ENCODE assay signal across 15 cellular contexts in the genomic region with DNA sequence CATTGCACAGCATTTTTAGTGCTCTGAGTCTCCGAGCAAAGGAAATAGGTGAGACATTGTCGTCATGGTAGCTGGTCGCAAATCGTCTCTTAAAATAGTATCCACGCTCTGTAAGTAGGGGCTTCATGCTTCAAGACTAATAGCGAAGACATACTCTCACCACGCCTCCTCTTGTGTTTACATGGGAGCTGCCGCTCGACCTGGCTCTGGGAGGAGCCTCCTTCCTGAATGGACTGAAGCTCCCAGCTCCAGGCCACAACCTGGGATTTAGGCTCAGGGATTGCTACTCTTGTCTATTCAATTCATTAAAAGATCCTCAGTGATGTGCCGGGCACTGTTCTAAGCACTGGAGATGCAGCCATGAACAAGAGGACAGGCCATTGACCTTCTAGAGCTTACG.
DNase-seq lines count a peak whose midpoint lies in the region; ATAC-seq, FAIRE-seq and TF ChIP-seq lines count a peak whose summit lies in the region.
"Had no signal": no experiment of that assay in that cellular context is flagged by ENCODE, and none has a peak within 500 bp of the region (broad histone marks: within the 10 kb centered on the region; RNA-seq: fewer than 3 reads in every experiment).

No MANE protein-coding gene starts in this region.

- no peaks in the 10 kb centered on the region for H3K36me3 Mint-ChIP-seq in type B pancreatic cell

- peaks cover 4% of the 10 kb centered on the region for H3K9me3 Mint-ChIP-seq in type B pancreatic cell
- H3K9me3 Mint-ChIP-seq: H9 had no signal

- no peak for FAIRE-seq in RCC 7860 (lab: Jason Lieb, UNC)
- FAIRE-seq: A204.1 had no signal

- H3K27ac Mint-ChIP-seq in type B pancreatic cell, result no peak overlapping the region
- H3K27ac Mint-ChIP-seq: B cell; CD4-positive, alpha-beta T cell had no signal

- TF ChIP-seq CTCF in type B pancreatic cell (conservative IDR thresholded peaks at IDR 0.05), result no peak

- DNase-seq in GM03348 (ENCODE audit: low spot score) (peak; percentile 0), RCC 7860 (ENCODE audit: low spot score) (peak; percentile 0), islet precursor cell (peak; percentile 52), type B pancreatic cell (ENCODE audit: extremely low spot score, unreplicated experiment) (peak; percentile 16), middle frontal gyrus (ENCODE audit: extremely low spot score, low spot score) (no peak)
- DNase-seq in stimulated activated CD4-positive, alpha-beta T cell treated with anti-CD3 and anti-CD28 coated beads, Interleukin-4, amount 100 ng/mL, for 4 hours, result no peak
- DNase-seq: C1 segment of cervical spinal cord; Calu3; CD4-positive, alpha-beta T cell; DMS79; GDM1; H9 had no signal

- H3K4me1 Mint-ChIP-seq in type B pancreatic cell (ENCODE audit: unreplicated experiment), result no peaks in the 10 kb centered on the region
- H3K4me1 Mint-ChIP-seq: B cell had no signal

- H3K4me3 Mint-ChIP-seq in type B pancreatic cell, result no peak overlapping the region
- H3K4me3 Mint-ChIP-seq: B cell; CD4-positive, alpha-beta T cell; H9 had no signal

- peaks cover 3% of the 10 kb centered on the region for H3K27me3 Mint-ChIP-seq in type B pancreatic cell
- H3K27me3 Mint-ChIP-seq: B cell; CD4-positive, alpha-beta T cell had no signal

- no peak for ATAC-seq in GM18861 (IDR thresholded peaks at IDR 0.05; ENCODE audit: unreplicated experiment)

Comparison
In these comparisons a context has a peak if more than half of its experiments do, and no peak if none do; other contexts are left out.
1. DNase-seq: peak in GM03348 (single experiment), RCC 7860 (single experiment), islet precursor cell (single experiment) and type B pancreatic cell (single experiment); none in stimulated activated CD4-positive, alpha-beta T cell treated with anti-CD3 and anti-CD28 coated beads, Interleukin-4, amount 100 ng/mL, for 4 hours (0 of 2) and middle frontal gyrus (single experiment).